Comparison of ENCODE assay signal across 33 cellular contexts in the genomic region with DNA sequence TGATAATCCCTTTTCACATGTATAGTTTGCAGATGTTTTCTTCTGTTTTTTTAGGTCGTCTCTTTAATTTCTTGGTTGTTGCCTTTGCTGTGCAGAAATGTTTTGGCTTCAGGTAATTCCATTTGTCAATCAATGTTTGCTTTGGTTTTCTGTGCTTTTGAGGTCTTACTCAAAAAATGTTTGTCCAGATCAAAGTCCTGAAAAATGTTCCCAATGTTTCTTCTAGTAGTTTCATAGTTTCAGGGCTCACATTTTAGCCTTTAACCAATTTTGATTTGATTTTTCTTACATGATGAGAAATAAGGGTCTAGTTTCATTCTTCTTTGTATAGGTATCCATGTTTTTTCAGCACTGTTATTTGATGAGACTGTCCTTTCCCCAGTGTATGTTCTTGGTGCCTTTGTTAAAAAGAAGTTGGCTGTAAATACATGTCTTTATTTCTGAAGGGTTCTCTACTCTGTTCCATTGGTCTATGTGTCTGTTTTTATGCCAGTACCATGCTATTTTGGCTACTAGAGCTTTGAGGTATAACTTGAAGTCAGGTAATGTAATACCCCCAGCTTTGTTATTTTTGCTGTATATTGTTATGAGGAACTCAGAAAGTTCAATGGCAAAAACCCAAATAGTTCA.
DNase-seq lines count a peak whose midpoint lies in the region; ATAC-seq, FAIRE-seq and TF ChIP-seq lines count a peak whose summit lies in the region.
"Had no signal": no experiment of that assay in that cellular context is flagged by ENCODE, and none has a peak within 500 bp of the region (broad histone marks: within the 10 kb centered on the region; RNA-seq: fewer than 3 reads in every experiment).

No MANE protein-coding gene starts in this region.

- no TSS peak for BruUV-seq in HepG2 (replicated peaks; lab: Mats Ljungman, UMichigan)

- DNase-seq in HepG2 (ENCODE audit: low spot score) (no peak), left lobe of liver (ENCODE audit: low spot score) (no peak), right lobe of liver (no peak)
- DNase-seq: 8988T; ACHN; AML-193; BE2C; C1 segment of cervical spinal cord; Caco-2; Calu3; CD4-positive, alpha-beta memory T cell; CD4-positive, alpha-beta T cell; CD4-positive, CD25-positive, alpha-beta regulatory T cell; CD8-positive, alpha-beta memory T cell; CD8-positive, alpha-beta T cell; COR-L47; DMS 273 treated with DMSO at 0.1 percent for 48 hours; DMS153; DMS53; DMS79; DMS79 treated with DMSO at 0.1 percent for 48 hours; DND-41; EL had no signal

- H3K9ac ChIP-seq in liver (ENCODE audit: low read depth in 1 of 2, low read length in 2 of 2) (no peak overlapping the region), HepG2 (ENCODE audit: insufficient read depth, low read depth, low read length) (no peak overlapping the region)
- H3K9ac ChIP-seq: BLaER1; BLaER1 treated with 17β-estradiol and CSF1 and Interleukin-3, amounts not matched to agents 10 nM and 100 nM had no signal

- H3K79me2 ChIP-seq in HepG2 (ENCODE audit: insufficient read depth, low read length) = no peaks in the 10 kb centered on the region

- intact Hi-C loops in HepG2 (cut with micrococcal nuclease; ENCODE audit: unreplicated experiment) = no loop called here
- intact Hi-C loops in right lobe of liver (cut with DNase I) = no loop called here

- CTCF ChIA-PET in HepG2 (lab: Yijun Ruan, JAX; ENCODE audit: low intra/inter-chr PET ratio, low total read pairs) = no interaction called here

- TF ChIP-seq RAD21 in liver (IDR thresholded peaks at IDR 0.05) = peak; percentile 33 to 45
- no peak for TF ChIP-seq RAD21 in HepG2 (CRISPR knock-in tag; IDR thresholded peaks at IDR 0.05)

- H3K27ac ChIP-seq in liver (ENCODE audit: low read depth in 1 of 2, low read length in 2 of 2) (peak overlapping the region; percentile 32 to 67), HepG2 (ENCODE audit: extremely low read length, insufficient read depth, low read length) (no peak overlapping the region), right lobe of liver (peak overlapping the region in 2 of 3 donors; percentile 72 to 73)
- H3K27ac ChIP-seq: 22Rv1; A549; BLaER1; BLaER1 treated with 17β-estradiol and CSF1 and Interleukin-3, amounts not matched to agents 10 nM and 100 nM; C4-2B had no signal

- H3K4me1 ChIP-seq in liver (ENCODE audit: control insufficient read depth in 4 of 4, insufficient read depth in 4 of 4, low read length in 3 of 4) (peaks cover 1 to 21% (median 16%) of the 10 kb centered on the region in 4 donors), HepG2 (ENCODE audit: insufficient read depth, low read length) (no peaks in the 10 kb centered on the region), right lobe of liver (peaks cover 0 to 15% (median 7%) of the 10 kb centered on the region in 4 donors)
- H3K4me1 ChIP-seq: A549; BE2C; BLaER1; BLaER1 treated with 17β-estradiol and CSF1 and Interleukin-3, amounts not matched to agents 10 nM and 100 nM; Caco-2 had no signal

- H3K4me3 ChIP-seq in liver (ENCODE audit: low read depth in 1 of 3, low read length in 3 of 3) (no peak overlapping the region), HepG2 (replicated peaks in 1 of 3; ENCODE audit: insufficient read depth in 1 of 3, low read depth in 2 of 3, low read length in 3 of 3) (no peak overlapping the region), right lobe of liver (no peak overlapping the region)
- H3K4me3 ChIP-seq: A549; BLaER1; BLaER1 treated with 17β-estradiol and CSF1 and Interleukin-3, amounts not matched to agents 10 nM and 100 nM had no signal

- POLR2A ChIA-PET in HepG2 (lab: Yijun Ruan, JAX) = no interaction called here

- TF ChIP-seq EP300 in HepG2 (IDR thresholded peaks at IDR 0.05; ENCODE audit: low read depth in 2 of 2, low read length in 2 of 2) (no peak), HepG2 (CRISPR knock-in tag; IDR thresholded peaks at IDR 0.05; ENCODE audit: borderline replicate concordance) (no peak)

- no peaks in the 10 kb centered on the region for H3K36me3 ChIP-seq in liver (ENCODE audit: control insufficient read depth in 4 of 4, insufficient read depth in 3 of 4, low read depth in 1 of 4, low read length in 3 of 4)
- no peaks in the 10 kb centered on the region for H3K36me3 ChIP-seq in HepG2 (replicated peaks in 1 of 2; ENCODE audit: control insufficient read depth in 1 of 2, insufficient read depth in 2 of 2, low read length in 2 of 2)
- H3K36me3 ChIP-seq in right lobe of liver = no peaks in the 10 kb centered on the region
- H3K36me3 ChIP-seq: BE2C; BLaER1; BLaER1 treated with 17β-estradiol and CSF1 and Interleukin-3, amounts not matched to agents 10 nM and 100 nM had no signal

- H3K9me3 ChIP-seq in liver (ENCODE audit: control insufficient read depth in 4 of 4, low read length in 3 of 4) (peaks cover 0 to 2% (median 0%) of the 10 kb centered on the region in 4 donors), HepG2 (ENCODE audit: low read length) (peaks cover 83% of the 10 kb centered on the region), right lobe of liver (no peaks in the 10 kb centered on the region)
- H3K9me3 ChIP-seq: A549; BE2C; BLaER1; BLaER1 treated with 17β-estradiol and CSF1 and Interleukin-3, amounts not matched to agents 10 nM and 100 nM; Caco-2 had no signal

- TF ChIP-seq CTCF in liver (IDR thresholded peaks at IDR 0.05; ENCODE audit: low read depth, low read length, missing input control) (no peak), HepG2 (CRISPR knock-in tag; IDR thresholded peaks at IDR 0.05) (no peak), right lobe of liver (IDR thresholded peaks at IDR 0.05) (no peak)

- no peak for TF ChIP-seq POLR2A in HepG2 (IDR thresholded peaks at IDR 0.05; ENCODE audit: insufficient read depth in 1 of 2, low read depth in 2 of 2, low read length in 2 of 2)
- no peak for TF ChIP-seq POLR2A in right lobe of liver (IDR thresholded peaks at IDR 0.05)

- H2AFZ ChIP-seq in HepG2 (ENCODE audit: low read length) = no peak overlapping the region

- no peak for FAIRE-seq in HepG2 (lab: Jason Lieb, UNC)
- FAIRE-seq: A204.1, A549, D721Med had no signal

- H3K4me2 ChIP-seq in HepG2 (ENCODE audit: low read depth, low read length) = no peak overlapping the region
- H3K4me2 ChIP-seq: A549; BLaER1; BLaER1 treated with 17β-estradiol and CSF1 and Interleukin-3, amounts not matched to agents 10 nM and 100 nM had no signal

- no peaks in the 10 kb centered on the region for H4K20me1 ChIP-seq in HepG2 (ENCODE audit: insufficient read depth, low read length)
- H4K20me1 ChIP-seq: BLaER1; BLaER1 treated with 17β-estradiol and CSF1 and Interleukin-3, amounts not matched to agents 10 nM and 100 nM had no signal

- in situ Hi-C loops in HepG2 (cut with HindIII; ENCODE audit: extremely low pct_ligation_motif_present, low pct_unique_long_range_greater_than_20kb) = no loop called here

- 26% methylated on average over 1 of the region's 1 CpG for WGBS in liver
- WGBS in HepG2 (ENCODE audit: low lambda C conversion rate) = 0% methylated on average over 1 of the region's 1 CpG
- 20% methylated on average over 1 of the region's 1 CpG for WGBS in right lobe of liver (ENCODE audit: insufficient coverage, low coverage, low lambda C conversion rate, missing lambda C conversion rate)

- no peaks in the 10 kb centered on the region for H3K27me3 ChIP-seq in liver (ENCODE audit: control insufficient read depth in 4 of 4, insufficient read depth in 4 of 4, low read length in 3 of 4)
- no peaks in the 10 kb centered on the region for H3K27me3 ChIP-seq in HepG2 (ENCODE audit: control insufficient read depth in 1 of 2, insufficient read depth in 2 of 2, low read length in 2 of 2)
- H3K27me3 ChIP-seq in right lobe of liver = no peaks in the 10 kb centered on the region
- H3K27me3 ChIP-seq: BE2C; BLaER1; BLaER1 treated with 17β-estradiol and CSF1 and Interleukin-3, amounts not matched to agents 10 nM and 100 nM had no signal

- ATAC-seq in HepG2 (no peak), left lobe of liver (peak; percentile 82), right lobe of liver (peak; percentile 75 to 93 (median 82)), HG02571 (IDR thresholded peaks at IDR 0.05; ENCODE audit: unreplicated experiment) (no peak), HG02763 (IDR thresholded peaks at IDR 0.05; ENCODE audit: unreplicated experiment) (no peak)
- ATAC-seq: A549; CD8-positive, alpha-beta T cell had no signal

TF ChIP-seq in liver, 16 proteins besides CTCF, POLR2A, EP300 and RAD21 (continues in another document):
- TF ChIP-seq RXRA (IDR thresholded peaks at IDR 0.05) (peak in 1 of 2 donors; percentile 59), YY1 (IDR thresholded peaks at IDR 0.05) (peak; percentile 57), EGR1 (IDR thresholded peaks at IDR 0.05; ENCODE audit: low read depth in 2 of 2) (no peak), FOXA2 (IDR thresholded peaks at IDR 0.05) (no peak), SP1 (IDR thresholded peaks at IDR 0.05) (peak; percentile 88), FOXA1 (IDR thresholded peaks at IDR 0.05) (no peak)
- TF ChIP-seq, protein P1, sequence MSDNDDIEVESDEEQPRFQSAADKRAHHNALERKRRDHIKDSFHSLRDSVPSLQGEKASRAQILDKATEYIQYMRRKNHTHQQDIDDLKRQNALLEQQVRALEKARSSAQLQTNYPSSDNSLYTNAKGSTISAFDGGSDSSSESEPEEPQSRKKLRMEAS (IDR thresholded peaks at IDR 0.05) = peak; percentile 14

TF ChIP-seq in HepG2, 621 proteins besides CTCF, POLR2A, EP300 and RAD21 (continues in another document):
- no peak for TF ChIP-seq SCMH1 (CRISPR knock-in tag; IDR thresholded peaks at IDR 0.05; ENCODE audit: borderline replicate concordance)
- TF ChIP-seq, protein P2, sequence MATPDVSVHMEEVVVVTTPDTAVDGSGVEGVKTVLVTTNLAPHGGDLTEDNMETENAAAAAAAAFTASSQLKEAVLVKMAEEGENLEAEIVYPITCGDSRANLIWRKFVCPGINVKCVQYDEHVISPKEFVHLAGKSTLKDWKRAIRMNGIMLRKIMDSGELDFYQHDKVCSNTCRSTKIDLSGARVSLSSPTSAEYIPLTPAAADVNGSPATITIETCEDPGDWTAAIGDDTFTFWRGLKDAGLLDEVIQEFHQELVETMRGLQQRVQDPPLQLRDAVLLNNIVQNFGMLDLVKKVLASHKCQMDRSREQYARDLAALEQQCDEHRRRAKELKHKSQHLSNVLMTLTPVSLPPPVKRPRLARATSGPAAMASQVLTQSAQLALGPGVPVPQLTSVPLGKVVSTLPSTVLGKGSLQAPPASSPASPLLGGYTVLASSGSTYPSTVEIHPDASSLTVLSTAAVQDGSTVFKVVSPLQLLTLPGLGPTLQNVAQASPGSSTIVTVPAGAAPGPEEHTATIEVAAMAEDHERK (CRISPR knock-in tag; IDR thresholded peaks at IDR 0.05; ENCODE audit: low read depth) = no peak
- no peak for TF ChIP-seq ZNF749 (CRISPR knock-in tag; IDR thresholded peaks at IDR 0.05; ENCODE audit: borderline replicate concordance)
- TF ChIP-seq ZNF558 (CRISPR knock-in tag; IDR thresholded peaks at IDR 0.05; ENCODE audit: borderline replicate concordance) = no peak

Comparison
In these comparisons a context has a peak if more than half of its experiments do, and no peak if none do; other contexts are left out.
1. ATAC-seq: peak in left lobe of liver (single experiment) and right lobe of liver (4 of 4); none in HepG2 (single experiment), HG02571 (single experiment) and HG02763 (single experiment).